2 cellular contexts compared by ENCODE assay signal in the genomic region with DNA sequence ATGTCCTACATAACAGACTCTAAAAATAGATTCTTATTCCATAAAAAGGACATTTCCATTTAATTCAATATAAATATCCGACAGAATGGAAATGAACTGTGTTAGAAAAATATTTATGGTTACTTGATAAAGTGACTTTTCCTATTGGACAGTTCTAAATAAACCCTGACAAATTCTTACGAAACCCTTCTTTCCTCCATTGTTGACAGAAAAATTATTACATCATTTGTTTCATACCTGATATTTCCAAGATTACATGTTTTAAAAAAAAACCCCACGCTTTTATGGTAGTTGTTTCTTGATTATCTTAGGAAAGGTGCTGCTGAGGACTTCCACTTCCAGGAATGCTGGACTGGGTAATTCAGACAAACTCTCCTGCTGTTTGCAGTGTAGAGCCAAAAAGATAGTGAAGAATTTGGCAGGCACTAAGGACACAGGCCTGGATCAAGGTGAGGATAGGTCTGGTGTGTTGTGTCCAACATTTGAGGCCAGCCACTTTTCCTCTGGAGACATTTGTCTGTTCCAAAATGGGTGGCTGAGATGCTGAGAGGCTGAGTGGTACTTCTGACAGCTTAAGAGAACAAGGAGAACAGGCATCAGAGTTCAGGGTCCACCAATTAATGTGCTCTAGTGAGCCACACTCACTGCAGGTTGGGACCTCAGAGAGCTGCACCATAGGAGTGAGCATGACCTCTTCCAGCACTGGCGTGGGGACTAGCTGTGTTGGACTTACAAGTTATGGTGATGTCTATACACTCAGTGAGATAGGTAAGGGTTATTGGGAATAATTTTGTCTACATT.
TF ChIP-seq lines count a peak whose summit lies in the region.

No MANE protein-coding gene starts in this region.

TF ChIP-seq in IMR-90, 13 proteins besides CTCF, POLR2A, EP300 and RAD21:
- TF ChIP-seq, protein P1, sequence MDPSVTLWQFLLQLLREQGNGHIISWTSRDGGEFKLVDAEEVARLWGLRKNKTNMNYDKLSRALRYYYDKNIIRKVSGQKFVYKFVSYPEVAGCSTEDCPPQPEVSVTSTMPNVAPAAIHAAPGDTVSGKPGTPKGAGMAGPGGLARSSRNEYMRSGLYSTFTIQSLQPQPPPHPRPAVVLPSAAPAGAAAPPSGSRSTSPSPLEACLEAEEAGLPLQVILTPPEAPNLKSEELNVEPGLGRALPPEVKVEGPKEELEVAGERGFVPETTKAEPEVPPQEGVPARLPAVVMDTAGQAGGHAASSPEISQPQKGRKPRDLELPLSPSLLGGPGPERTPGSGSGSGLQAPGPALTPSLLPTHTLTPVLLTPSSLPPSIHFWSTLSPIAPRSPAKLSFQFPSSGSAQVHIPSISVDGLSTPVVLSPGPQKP (IDR thresholded peaks at IDR 0.05; ENCODE audit: borderline replicate concordance, low read depth, low read length), result no peak
- TF ChIP-seq RCOR1 (IDR thresholded peaks at IDR 0.05; ENCODE audit: insufficient replicate concordance, low read length) (no peak), CEBPB (IDR thresholded peaks at IDR 0.05; ENCODE audit: low read depth, low read length) (0 out of 2 replicates have a peak, but pooled peaks have one; percentile 10)

TF ChIP-seq in K562, 482 proteins besides CTCF, POLR2A, EP300 and RAD21:
- TF ChIP-seq MAZ (CRISPR knock-in tag; conservative IDR thresholded peaks at IDR 0.05 in 1 of 2, IDR thresholded peaks at IDR 0.05 in 1 of 2) (0 out of 4 replicates have a peak, but pooled peaks of 1 of the 2 experiments have one; percentile 16), CTBP1 (IDR thresholded peaks at IDR 0.05; ENCODE audit: borderline replicate concordance) (peak; percentile 27; the same call in 1 of the 2 replicates), ZNF785 (CRISPR knock-in tag; IDR thresholded peaks at IDR 0.05) (no peak), CEBPG (CRISPR knock-in tag; IDR thresholded peaks at IDR 0.05) (no peak; the same call in 1 of the 2 replicates), CEBPG (tag; conservative IDR thresholded peaks at IDR 0.05 in 1 of 2, IDR thresholded peaks at IDR 0.05 in 1 of 2) (peak; percentile 83 to 84), ATF7 (IDR thresholded peaks at IDR 0.05) (peak; percentile 22; the same call in 1 of the 2 replicates), ZNF41 (CRISPR knock-in tag; conservative IDR thresholded peaks at IDR 0.05) (no peak), CEBPB (tag; IDR thresholded peaks at IDR 0.05) (peak; percentile 87)
- TF ChIP-seq, protein P2, sequence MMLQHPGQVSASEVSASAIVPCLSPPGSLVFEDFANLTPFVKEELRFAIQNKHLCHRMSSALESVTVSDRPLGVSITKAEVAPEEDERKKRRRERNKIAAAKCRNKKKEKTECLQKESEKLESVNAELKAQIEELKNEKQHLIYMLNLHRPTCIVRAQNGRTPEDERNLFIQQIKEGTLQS (IDR thresholded peaks at IDR 0.05), result peak; percentile 76
- TF ChIP-seq, protein P2 (CRISPR knock-in tag; conservative IDR thresholded peaks at IDR 0.05), result no peak
